Comparison of ENCODE assay signal across 8 cellular contexts in the genomic region with DNA sequence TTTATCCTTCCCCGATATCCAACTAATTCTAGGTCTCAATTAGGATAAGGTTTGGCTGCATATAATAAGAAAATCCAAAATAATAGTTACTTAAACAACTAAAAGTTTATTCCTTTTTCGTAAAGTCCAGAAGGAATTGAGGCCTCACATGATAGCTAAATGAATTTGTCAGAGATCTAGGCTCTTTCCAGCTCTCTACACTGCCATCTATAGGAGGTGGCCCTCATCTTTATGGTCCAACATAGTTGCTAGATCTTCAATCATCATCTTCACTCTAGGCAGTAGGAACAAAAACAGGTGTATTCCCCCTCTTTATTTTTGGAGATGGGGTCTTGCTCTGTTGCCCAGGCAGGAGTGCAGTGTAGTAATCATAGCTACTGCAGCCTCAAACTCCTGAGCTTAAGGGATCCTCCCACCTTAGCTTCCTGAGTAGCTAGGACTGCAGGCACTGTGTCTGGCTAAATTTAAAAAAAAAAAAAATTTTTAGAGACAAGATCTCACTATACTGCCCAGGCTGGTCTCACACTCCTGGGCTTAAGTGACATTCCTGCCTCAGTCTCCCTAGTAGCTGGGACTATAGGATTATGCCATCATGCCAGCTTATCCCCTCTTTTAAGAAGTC. TPM values are rescaled to one million over a fixed set of nuclear protein-coding genes. Genes with fewer than 3 reads are reported as not detected.
DNase-seq lines count a peak whose midpoint lies in the region; ATAC-seq lines count a peak whose summit lies in the region.

No MANE protein-coding gene starts in this region.

- peak; percentile 54 for ATAC-seq in HG02610 (IDR thresholded peaks at IDR 0.05; ENCODE audit: unreplicated experiment)
- no peak for ATAC-seq in HG02763 (IDR thresholded peaks at IDR 0.05; ENCODE audit: unreplicated experiment)

- peak; percentile 26 for DNase-seq in SIG-M5 treated with dmso at 0.1 percent for 504 hours (lab: John Stamatoyannopoulos, UW; ENCODE audit: unreplicated experiment)
- DNase-seq in SIG-M5 (lab: John Stamatoyannopoulos, UW) = no peak
- peak; percentile 17 for DNase-seq in SK-N-DZ (ENCODE audit: low spot score)
- peak; percentile 44 for DNase-seq in foreskin melanocyte
- peak; percentile 31 for DNase-seq in stromal cell of bone marrow (ENCODE audit: low read depth)
- DNase-seq in activated CD4-positive, alpha-beta T cell treated with anti-CD3 and anti-CD28 coated beads for 48 hours = no peak

RNA-seq across cellular contexts. Expression of gene SAV1, which starts 46.5 kb away (rescaled TPM):
- 12.1 and 15.3 TPM in 2 replicates for polyA plus RNA-seq in SK-N-DZ (2014; cell fraction: cytosol; rRNA removed)
- polyA plus RNA-seq in SK-N-DZ (2014; cell fraction: nucleus; rRNA removed) = 3.4 and 5.8 TPM in 2 replicates

Comparison
In these comparisons a context has a peak if more than half of its experiments do, and no peak if none do; other contexts are left out.
1. DNase-seq: peak in SIG-M5 treated with dmso at 0.1 percent for 504 hours (single experiment), SK-N-DZ (single experiment), foreskin melanocyte (single experiment) and stromal cell of bone marrow (single experiment); none in SIG-M5 (single experiment) and activated CD4-positive, alpha-beta T cell treated with anti-CD3 and anti-CD28 coated beads for 48 hours (single experiment).